ENCODE assay signal across 9 cellular contexts in genomic region chr14:104798300-104799238, GRCh38. TPM values are rescaled to one million over a fixed set of nuclear protein-coding genes. Genes with fewer than 3 reads are reported as not detected.
A peak's percentile ranks its signal among the peaks of the same experiment; 100 is the strongest.
DNase-seq lines count a peak whose midpoint lies in the region; ATAC-seq, FAIRE-seq and TF ChIP-seq lines count a peak whose summit lies in the region.
"Had no signal": no experiment of that assay in that cellular context is flagged by ENCODE, and none has a peak within 500 bp of the region (broad histone marks: within the 10 kb centered on the region; RNA-seq: fewer than 3 reads in every experiment).

No MANE protein-coding gene starts in this region.

- 74 to 75% methylated on average over 16 of the region's 16 CpGs for WGBS in GM23248 (ENCODE audit: low coverage in 1 of 2, low lambda C conversion rate in 2 of 2, missing lambda C conversion rate in 2 of 2), 2 experiments
- 68 to 79% (median 76%) methylated on average over 16 of the region's 16 CpGs for whole genome bisulfite sequencing in small intestine, 3 donors

- 0 out of 2 replicates have a peak, but pooled peaks cover 4% of the 10 kb centered on the region for H4K20me1 ChIP-seq in GM23248 (ENCODE audit: insufficient read depth)

- H3K27ac Mint-ChIP-seq in WTC11 = no peak overlapping the region

- H3K4me3 Mint-ChIP-seq in WTC11 = peak overlapping the region; percentile 88

- in situ Hi-C loops in GM23248 (cut with MboI) = no loop called here

- H3K9ac ChIP-seq in GM23248 = no peak overlapping the region

- 0 out of 2 replicates have a peak overlapping the region, but pooled peaks have one; percentile 9 for H2AFZ ChIP-seq in GM23248

- ATAC-seq in WTC11 (no peak), left lung (no peak), GM19035 (IDR thresholded peaks at IDR 0.05; ENCODE audit: unreplicated experiment) (no peak)

- H3K9me2 ChIP-seq in GM23248 (ENCODE audit: insufficient read depth) = no peaks in the 10 kb centered on the region

- H3K4me3 ChIP-seq in GM23248 = no peak overlapping the region
- H3K4me3 ChIP-seq in left lung = no peak overlapping the region
- H3K4me3 ChIP-seq in small intestine (ENCODE audit: low read depth in 1 of 2, low read length in 2 of 2) = no peak overlapping the region

- H3K4me1 Mint-ChIP-seq in WTC11 = peaks cover 43% of the 10 kb centered on the region

- no peak overlapping the region for H3K27ac ChIP-seq in GM23248
- H3K27ac ChIP-seq in left lung = peak overlapping the region; percentile 90 to 91
- peak overlapping the region; percentile 42 to 91 for H3K27ac ChIP-seq in small intestine (ENCODE audit: low read depth in 1 of 2, low read length in 1 of 2)

- H3K4me1 ChIP-seq in GM23248 (ENCODE audit: insufficient read depth) (peaks cover 13% of the 10 kb centered on the region), left lung (peaks cover 22 to 75% of the 10 kb centered on the region in 2 donors), small intestine (ENCODE audit: control insufficient read depth in 2 of 2, insufficient read depth in 1 of 2, low read depth in 1 of 2, low read length in 1 of 2) (peaks cover 2 to 8% of the 10 kb centered on the region in 2 donors)

- POLR2A ChIA-PET in WTC11 (lab: Charles Lee) = no interaction called here

- CTCF ChIA-PET in WTC11 (lab: Charles Lee) = interaction anchor here (0.9 to 6.2 kb wide), 6 partner anchors 22 to 68 kb away, joined by 3 to 67 read pairs (median 4); partner anchors contain the start of gene SIVA1

- H3K9me3 ChIP-seq in GM23248 (ENCODE audit: low read depth) = no peaks in the 10 kb centered on the region
- no peaks in the 10 kb centered on the region for H3K9me3 ChIP-seq in left lung
- H3K9me3 ChIP-seq in small intestine (ENCODE audit: control insufficient read depth, low read depth) = no peaks in the 10 kb centered on the region

- no peaks in the 10 kb centered on the region for H3K9me3 Mint-ChIP-seq in WTC11

- H3K27me3 Mint-ChIP-seq in WTC11 (ENCODE audit: low read depth) = peaks cover 65% of the 10 kb centered on the region

- FAIRE-seq in small intestine (lab: Jason Lieb, UNC) = no peak

- H3F3A ChIP-seq in GM23248 (ENCODE audit: insufficient read depth) = peaks cover 21% of the 10 kb centered on the region

- peaks cover 14% of the 10 kb centered on the region for H3K79me2 ChIP-seq in GM23248 (ENCODE audit: insufficient read depth)

- no peaks in the 10 kb centered on the region for H3K27me3 ChIP-seq in GM23248 (replicated peaks; ENCODE audit: insufficient read depth)
- peaks cover 0 to 13% of the 10 kb centered on the region in 2 donors for H3K27me3 ChIP-seq in left lung
- no peaks in the 10 kb centered on the region for H3K27me3 ChIP-seq in small intestine (ENCODE audit: control insufficient read depth in 2 of 2, insufficient read depth in 2 of 2, low read length in 2 of 2)

- DNase-seq in GM23248 (no peak), WTC11 (ENCODE audit: low spot score) (no peak), left lung (no peak), small intestine (peak; percentile 27), medulla oblongata (ENCODE audit: extremely low spot score) (no peak), T1000 (lab: John Stamatoyannopoulos, UW) (no peak), SKM-1 (lab: John Stamatoyannopoulos, UW; ENCODE audit: unreplicated experiment) (no peak)
- DNase-seq: dorsolateral prefrontal cortex had no signal

- H3K36me3 ChIP-seq in GM23248 (ENCODE audit: low read depth) (no peaks in the 10 kb centered on the region), left lung (no peaks in the 10 kb centered on the region), small intestine (ENCODE audit: control insufficient read depth in 2 of 2, insufficient read depth in 2 of 2, low read length in 2 of 2) (no peaks in the 10 kb centered on the region)

- intact Hi-C loops in left lung (cut with DNase I) = no loop called here

- H3K4me2 ChIP-seq in GM23248 (ENCODE audit: unreplicated experiment) = no peak overlapping the region

- no peaks in the 10 kb centered on the region for H3K36me3 Mint-ChIP-seq in WTC11

- no peak for TF ChIP-seq CTCF in WTC11 (IDR thresholded peaks at IDR 0.05)
- TF ChIP-seq CTCF in left lung (IDR thresholded peaks at IDR 0.05) = no peak

TF ChIP-seq in WTC11, 78 proteins besides CTCF, POLR2A, EP300 and RAD21 (continues in another document):
- no peak for TF ChIP-seq CREM (CRISPR knock-in tag; IDR thresholded peaks at IDR 0.05)
- no peak for TF ChIP-seq PRDM15 (CRISPR knock-in tag; IDR thresholded peaks at IDR 0.05)
- no peak for TF ChIP-seq ZBTB21 (CRISPR knock-in tag; IDR thresholded peaks at IDR 0.05; ENCODE audit: borderline replicate concordance)
- no peak for TF ChIP-seq HMGXB4 (CRISPR knock-in tag; IDR thresholded peaks at IDR 0.05)
- TF ChIP-seq ZNF671 (CRISPR knock-in tag; IDR thresholded peaks at IDR 0.05) = no peak
- TF ChIP-seq FOXP4 (CRISPR knock-in tag; IDR thresholded peaks at IDR 0.05) = no peak

RNA-seq across cellular contexts. Expression of gene ZBTB42, which starts 2.3 kb away (rescaled TPM):
- 2.4 and 6.2 TPM in 2 replicates for total RNA-seq in GM23248 (2014; rRNA removed; shearing (Covaris generic))
- 0.56 and 0.75 TPM in 2 replicates for polyA plus RNA-seq in GM23248 (2016; fragmentation: Nextera tagmentation; extraction: Ambion mirVana)
- total RNA-seq in WTC11 (2021) = 5.4 to 6.4 TPM (median 5.5 TPM) in 3 replicates
- total RNA-seq in left lung = 10 to 100 TPM in 1 of 2 donors, 1 to 10 TPM in 1; 9.9 to 12.1 TPM
- 1 to 10 TPM; 2.7 to 6.6 (median 4.2) TPM for polyA plus RNA-seq in small intestine

RNA-seq across cellular contexts. Expression of gene AKT1, which starts 3.0 kb away (rescaled TPM):
- 154 and 164 TPM in 2 replicates for total RNA-seq in GM23248 (2014; rRNA removed; shearing (Covaris generic))
- polyA plus RNA-seq in GM23248 (2016; fragmentation: Nextera tagmentation; extraction: Ambion mirVana) = 16.9 and 17.9 TPM in 2 replicates
- total RNA-seq in WTC11 (2021) = 105 to 121 TPM (median 106 TPM) in 3 replicates
- 100 to 1,000 TPM; 173 to 176 TPM for total RNA-seq in left lung
- polyA plus RNA-seq in small intestine = 10 to 100 TPM; 72.4 to 95.9 (median 74.5) TPM

RNA-seq across cellular contexts. Expression of gene SIVA1, which starts 45.6 kb away (rescaled TPM):
- total RNA-seq in GM23248 (2014; rRNA removed; shearing (Covaris generic)) = 148 and 174 TPM in 2 replicates
- polyA plus RNA-seq in GM23248 (2016; fragmentation: Nextera tagmentation; extraction: Ambion mirVana) = 132 and 141 TPM in 2 replicates
- 113 to 128 TPM (median 124 TPM) in 3 replicates for total RNA-seq in WTC11 (2021)
- 10 to 100 TPM; 59.2 to 69.5 TPM for total RNA-seq in left lung
- polyA plus RNA-seq in small intestine = 100 to 1,000 TPM; 104 to 269 (median 177) TPM
